8 cellular contexts compared by ENCODE assay signal in the genomic region with DNA sequence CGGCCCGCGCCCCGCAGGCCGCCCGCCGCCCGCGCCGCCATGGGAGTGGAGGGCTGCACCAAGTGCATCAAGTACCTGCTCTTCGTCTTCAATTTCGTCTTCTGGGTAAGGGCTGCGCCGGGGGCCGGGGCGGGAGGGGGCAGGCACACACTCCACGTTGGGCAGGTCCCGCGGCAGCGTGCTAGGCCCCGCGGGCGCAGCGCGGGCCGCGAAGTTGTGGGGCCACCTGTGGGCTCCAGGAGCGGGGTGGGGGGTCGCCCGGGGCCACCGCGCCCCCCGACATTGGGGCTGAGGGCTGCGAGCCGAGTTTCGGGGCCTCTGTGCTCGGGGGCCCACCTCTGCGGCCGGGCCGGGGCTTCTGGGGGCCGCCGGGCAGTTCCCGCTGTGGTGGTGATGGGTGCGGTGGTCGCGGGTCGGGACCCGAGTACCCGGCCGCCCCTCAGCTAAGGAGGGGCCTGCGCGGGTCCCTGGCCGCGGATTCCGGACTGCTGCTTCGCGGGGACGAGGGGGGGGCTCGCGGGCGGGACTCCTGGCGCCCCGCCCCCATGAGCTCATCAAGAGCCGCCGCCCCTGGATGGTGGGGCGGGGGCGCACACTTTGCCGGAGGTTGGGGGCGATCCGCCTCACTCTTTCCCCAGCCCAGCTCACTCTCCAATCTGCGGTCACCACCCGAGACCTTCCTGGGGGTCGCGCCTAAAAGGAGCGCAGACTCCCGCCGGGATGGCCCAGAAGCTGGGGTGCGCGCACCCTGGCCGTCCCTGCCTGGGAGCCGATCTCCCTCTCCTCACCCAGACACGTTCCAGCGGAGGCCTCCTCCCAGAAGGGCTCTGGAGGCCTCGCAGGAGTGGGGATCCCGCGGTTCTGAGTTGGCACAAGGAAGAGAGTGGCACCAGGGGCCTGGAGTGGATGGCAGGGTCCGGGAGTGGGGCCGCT. TPM values are rescaled to one million over a fixed set of nuclear protein-coding genes. Genes with fewer than 3 reads are reported as not detected.
A peak's percentile ranks its signal among the peaks of the same experiment; 100 is the strongest.
DNase-seq lines count a peak whose midpoint lies in the region; ATAC-seq and TF ChIP-seq lines count a peak whose summit lies in the region.

No MANE protein-coding gene starts in this region.

- H3K27me3 ChIP-seq in fibroblast of lung (ENCODE audit: control insufficient read depth, insufficient read depth, low read length), result peaks cover 2% of the 10 kb centered on the region

- H3K79me2 ChIP-seq in fibroblast of lung (ENCODE audit: control insufficient read depth, insufficient read depth, low read length), result peaks cover 54% of the 10 kb centered on the region

- H3K4me3 Mint-ChIP-seq in CD14-positive monocyte (peak overlapping the region; percentile 82 to 89), nephron (peak overlapping the region; percentile 87 to 90 (median 89)), type B pancreatic cell (peak overlapping the region; percentile 89)
- H3K4me3 Mint-ChIP-seq in activated T-helper 17 cell treated with anti-CD3 and anti-CD28 coated beads, Interleukin-2, amount 50 U/mL, for 72 hours, result peak overlapping the region; percentile 83

- no peaks in the 10 kb centered on the region for H3K9me3 ChIP-seq in fibroblast of lung (ENCODE audit: control insufficient read depth, insufficient read depth, low read depth, low read length)

- ATAC-seq in GM21717 (IDR thresholded peaks at IDR 0.05; ENCODE audit: unreplicated experiment), result peak; percentile 1
- peak; percentile 67 for ATAC-seq in activated T-helper 17 cell treated with anti-CD3 and anti-CD28 coated beads, Interleukin-2, amount 50 U/mL, for 72 hours (replicated peaks)
- ATAC-seq in GM21367 (IDR thresholded peaks at IDR 0.05; ENCODE audit: unreplicated experiment), result no peak

- peak overlapping the region; percentile 85 for H3K4me2 ChIP-seq in fibroblast of lung (ENCODE audit: extremely low read depth, insufficient read depth, low read length)

- no peak for TF ChIP-seq CTCF in CD14-positive monocyte (IDR thresholded peaks at IDR 0.05)
- TF ChIP-seq CTCF in fibroblast of lung (conservative IDR thresholded peaks at IDR 0.05 in 1 of 2, IDR thresholded peaks at IDR 0.05 in 1 of 2; ENCODE audit: low read depth in 1 of 2, low read length in 2 of 2), result no peak
- TF ChIP-seq CTCF in nephron (IDR thresholded peaks at IDR 0.05; ENCODE audit: unreplicated experiment in 3 of 3), result no peak
- TF ChIP-seq CTCF in type B pancreatic cell (conservative IDR thresholded peaks at IDR 0.05), result no peak

- H3K4me1 Mint-ChIP-seq in CD14-positive monocyte, result peaks cover 41% of the 10 kb centered on the region
- H3K4me1 Mint-ChIP-seq in activated T-helper 17 cell treated with anti-CD3 and anti-CD28 coated beads, Interleukin-2, amount 50 U/mL, for 72 hours, result no peaks in the 10 kb centered on the region
- peaks cover 26% of the 10 kb centered on the region for H3K4me1 Mint-ChIP-seq in nephron
- H3K4me1 Mint-ChIP-seq in type B pancreatic cell (ENCODE audit: unreplicated experiment), result peaks cover 10% of the 10 kb centered on the region

- H3K36me3 Mint-ChIP-seq in CD14-positive monocyte (peaks cover 0 to 5% of the 10 kb centered on the region in 2 donors), nephron (ENCODE audit: low read depth) (no peaks in the 10 kb centered on the region), type B pancreatic cell (no peaks in the 10 kb centered on the region)
- peaks cover 10% of the 10 kb centered on the region for H3K36me3 Mint-ChIP-seq in activated T-helper 17 cell treated with anti-CD3 and anti-CD28 coated beads, Interleukin-2, amount 50 U/mL, for 72 hours (ENCODE audit: low read depth)

- peak overlapping the region in 3 of 7 donors; percentile 46 to 51 (median 50) for H3K27ac Mint-ChIP-seq in CD14-positive monocyte
- peak overlapping the region; percentile 83 for H3K27ac Mint-ChIP-seq in activated T-helper 17 cell treated with anti-CD3 and anti-CD28 coated beads, Interleukin-2, amount 50 U/mL, for 72 hours
- H3K27ac Mint-ChIP-seq in nephron, result peak overlapping the region; percentile 64 to 97 (median 69)
- peak overlapping the region; percentile 77 for H3K27ac Mint-ChIP-seq in type B pancreatic cell

- H3K27me3 Mint-ChIP-seq in CD14-positive monocyte (ENCODE audit: low read depth in 3 of 3) (peaks cover 19 to 33% (median 22%) of the 10 kb centered on the region in 3 donors), nephron (ENCODE audit: low read depth) (no peaks in the 10 kb centered on the region), type B pancreatic cell (no peaks in the 10 kb centered on the region)
- no peaks in the 10 kb centered on the region for H3K27me3 Mint-ChIP-seq in activated T-helper 17 cell treated with anti-CD3 and anti-CD28 coated beads, Interleukin-2, amount 50 U/mL, for 72 hours

- peak overlapping the region; percentile 84 for H3K9ac ChIP-seq in fibroblast of lung (ENCODE audit: insufficient read depth, low read length)

- intact Hi-C loops in CD14-positive monocyte (cut with micrococcal nuclease), result no loop called here

- peak overlapping the region; percentile 77 to 98 (median 96) for H3K4me3 ChIP-seq in fibroblast of lung (replicated peaks in 1 of 4; ENCODE audit: control extremely low read depth in 1 of 4, insufficient read depth in 1 of 4, low read depth in 3 of 4, low read length in 4 of 4)

- H2AFZ ChIP-seq in fibroblast of lung (ENCODE audit: low read length), result no peak overlapping the region

- H4K20me1 ChIP-seq in fibroblast of lung (ENCODE audit: control insufficient read depth, extremely low read depth, insufficient read depth, low read length), result peaks cover 5% of the 10 kb centered on the region

- peaks cover 7% of the 10 kb centered on the region for H3K36me3 ChIP-seq in fibroblast of lung (ENCODE audit: control insufficient read depth, insufficient read depth, low read length)

- DNase-seq in CD14-positive monocyte (ENCODE audit: low spot score) (no peak), NCI-H446 treated with DMSO at 0.1 percent for 48 hours (lab: John Stamatoyannopoulos, UW) (peak; percentile 14), fibroblast of lung (ENCODE audit: low read depth in 2 of 2) (peak; percentile 45 to 54), type B pancreatic cell (ENCODE audit: extremely low spot score, unreplicated experiment) (no peak)

- H3K27ac ChIP-seq in fibroblast of lung (ENCODE audit: insufficient read depth, low read length), result peak overlapping the region; percentile 93

- H3K9me3 Mint-ChIP-seq in CD14-positive monocyte (peaks cover 0 to 3% (median 0%) of the 10 kb centered on the region in 7 donors), nephron (peaks cover 4% of the 10 kb centered on the region), type B pancreatic cell (no peaks in the 10 kb centered on the region)
- H3K9me3 Mint-ChIP-seq in activated T-helper 17 cell treated with anti-CD3 and anti-CD28 coated beads, Interleukin-2, amount 50 U/mL, for 72 hours, result no peaks in the 10 kb centered on the region

- peaks cover 28% of the 10 kb centered on the region for H3K4me1 ChIP-seq in fibroblast of lung (ENCODE audit: control insufficient read depth, extremely low read depth, insufficient read depth, low read length)

RNA-seq across cellular contexts. Expression of a gene that starts 0.7 kb away (rescaled TPM):
- polyA plus RNA-seq in CD14-positive monocyte, result 10 to 100 TPM in 1 of 2 donors, 1 to 10 TPM in 1; 3.2 to 12.3 TPM
- 100 to 1,000 TPM; 147 to 170 TPM for total RNA-seq in activated T-helper 17 cell treated with anti-CD3 and anti-CD28 coated beads, Interleukin-2, amount 50 U/mL, for 72 hours
- total RNA-seq in fibroblast of lung, result 289 and 438 TPM in 2 replicates
- polyA plus RNA-seq in fibroblast of lung, result 572 and 611 TPM in 2 replicates
- 915 and 985 TPM in 2 replicates for polyA plus RNA-seq in fibroblast of lung (2012)
- 2,053 and 2,241 TPM in 2 replicates for polyA minus RNA-seq in fibroblast of lung (ENCODE audit: low replicate concordance)
- 350 and 438 TPM in 2 replicates for total RNA-seq in type B pancreatic cell (ENCODE audit: low replicate concordance)

RNA-seq across cellular contexts. Expression of a gene that starts 22.8 kb away (rescaled TPM):
- polyA plus RNA-seq in CD14-positive monocyte (10 to 100 TPM; 52.0 to 74.6 TPM), fibroblast of lung (8.8 and 10.9 TPM in 2 replicates)
- total RNA-seq in activated T-helper 17 cell treated with anti-CD3 and anti-CD28 coated beads, Interleukin-2, amount 50 U/mL, for 72 hours, result 10 to 100 TPM; 19.7 to 58.7 TPM
- total RNA-seq in fibroblast of lung (48.7 and 51.1 TPM in 2 replicates), type B pancreatic cell (ENCODE audit: low replicate concordance) (59.0 and 59.7 TPM in 2 replicates)
- 22.8 and 45.2 TPM in 2 replicates for polyA plus RNA-seq in fibroblast of lung (2012)
- polyA minus RNA-seq in fibroblast of lung (ENCODE audit: low replicate concordance), result 12.3 and 12.7 TPM in 2 replicates

Comparison
In these comparisons a context has a peak if more than half of its experiments do, and no peak if none do; other contexts are left out.
1. DNase-seq: peak in NCI-H446 treated with DMSO at 0.1 percent for 48 hours (single experiment) and fibroblast of lung (2 of 2); none in CD14-positive monocyte (single experiment) and type B pancreatic cell (single experiment).
2. Peak in every context shown above with its lines, with median percentiles within 50 percentile points of each other: H3K4me3 Mint-ChIP-seq.